Comparison of ENCODE assay signal across 13 cellular contexts in the genomic region with DNA sequence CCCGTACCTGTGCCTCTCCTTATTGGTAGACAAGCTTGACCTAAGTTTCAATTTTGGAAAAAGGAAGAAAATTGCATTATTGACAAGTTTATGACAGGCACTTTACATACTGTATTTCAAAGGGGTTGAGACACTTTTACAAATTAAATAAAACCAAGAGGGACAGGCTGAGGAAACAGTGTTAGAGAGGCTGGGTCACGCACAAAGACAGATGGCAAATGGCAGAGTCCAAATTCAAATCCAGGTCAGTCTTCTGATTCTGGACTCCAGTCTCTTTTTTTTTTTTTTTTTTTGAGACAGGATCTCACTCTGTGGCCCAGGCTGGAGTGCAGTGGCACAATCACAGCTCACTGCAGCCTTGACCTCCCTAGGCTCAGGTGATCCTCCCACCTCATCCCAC. TPM values are rescaled to one million over a fixed set of nuclear protein-coding genes. Genes with fewer than 3 reads are reported as not detected.
DNase-seq lines count a peak whose midpoint lies in the region; ATAC-seq, FAIRE-seq and TF ChIP-seq lines count a peak whose summit lies in the region.
"Had no signal": no experiment of that assay in that cellular context is flagged by ENCODE, and none has a peak within 500 bp of the region (broad histone marks: within the 10 kb centered on the region; RNA-seq: fewer than 3 reads in every experiment).

No MANE protein-coding gene starts in this region.

- no peak for ATAC-seq in stimulated activated naive CD8-positive, alpha-beta T cell treated with anti-CD3 and anti-CD28 coated beads, Interleukin-15, amount 100 ng/mL, for 72 hours
- no peak for ATAC-seq in natural killer cell treated with Interleukin-12 subunit alpha and Interleukin-12 subunit beta and Interleukin-15 and Interleukin-18, amount 100 ng/mL, for 72 hours
- ATAC-seq: GM12878; stimulated activated memory B cell treated with anti-CD40 and anti-IgM and Interleukin-4, amounts not matched to agents 10 μg/mL and 1 μg/mL and 100 μg/mL, for 72 hours had no signal

- H3K79me2 ChIP-seq in keratinocyte (ENCODE audit: control insufficient read depth, insufficient read depth, low read length), result no peaks in the 10 kb centered on the region

- H3K9me3 Mint-ChIP-seq in stimulated activated naive CD8-positive, alpha-beta T cell treated with anti-CD3 and anti-CD28 coated beads, Interleukin-15, amount 100 ng/mL, for 72 hours, result no peaks in the 10 kb centered on the region
- no peaks in the 10 kb centered on the region for H3K9me3 Mint-ChIP-seq in natural killer cell treated with Interleukin-12 subunit alpha and Interleukin-12 subunit beta and Interleukin-15 and Interleukin-18, amount 100 ng/mL, for 72 hours
- H3K9me3 Mint-ChIP-seq: activated B cell treated with CpG ODN at 0.5 μM for 24 hours; stimulated activated memory B cell treated with anti-CD40 and anti-IgM and Interleukin-4, amounts not matched to agents 10 μg/mL and 1 μg/mL and 100 μg/mL, for 72 hours had no signal

- H3K4me2 ChIP-seq in keratinocyte (ENCODE audit: control insufficient read depth, extremely low read depth, insufficient read depth, low read depth, low read length), result peak overlapping the region; percentile 55

- 93 to 98% (median 97%) methylated on average over 2 of the region's 2 CpGs for WGBS in stomach, 5 donors

- peaks cover 5% of the 10 kb centered on the region for H3K36me3 Mint-ChIP-seq in natural killer cell treated with Interleukin-12 subunit alpha and Interleukin-12 subunit beta and Interleukin-15 and Interleukin-18, amount 100 ng/mL, for 72 hours

- no peak for FAIRE-seq in keratinocyte (lab: Jason Lieb, UNC)
- FAIRE-seq: GM12878 had no signal

- H3K27me3 Mint-ChIP-seq in stimulated activated naive CD8-positive, alpha-beta T cell treated with anti-CD3 and anti-CD28 coated beads, Interleukin-15, amount 100 ng/mL, for 72 hours, result no peaks in the 10 kb centered on the region
- no peaks in the 10 kb centered on the region for H3K27me3 Mint-ChIP-seq in natural killer cell treated with Interleukin-12 subunit alpha and Interleukin-12 subunit beta and Interleukin-15 and Interleukin-18, amount 100 ng/mL, for 72 hours
- H3K27me3 Mint-ChIP-seq: activated B cell treated with CpG ODN at 0.5 μM for 24 hours; stimulated activated memory B cell treated with anti-CD40 and anti-IgM and Interleukin-4, amounts not matched to agents 10 μg/mL and 1 μg/mL and 100 μg/mL, for 72 hours had no signal

- no peak overlapping the region for H2AFZ ChIP-seq in keratinocyte (ENCODE audit: control insufficient read depth, low read length)

- in situ Hi-C loops in brain microvascular endothelial cell (cut with HindIII; ENCODE audit: low pct_ligation_motif_present, low sequenced_read_pairs) (no loop called here), HAP-1 (cut with MboI; ENCODE audit: low sequenced_read_pairs) (no loop called here)

- TF ChIP-seq POLR2A in stomach (IDR thresholded peaks at IDR 0.05), result no peak

- no peak for TF ChIP-seq EP300 in stomach (IDR thresholded peaks at IDR 0.05)

- H3K4me1 Mint-ChIP-seq in stimulated activated naive CD8-positive, alpha-beta T cell treated with anti-CD3 and anti-CD28 coated beads, Interleukin-15, amount 100 ng/mL, for 72 hours, result no peaks in the 10 kb centered on the region
- H3K4me1 Mint-ChIP-seq in natural killer cell treated with Interleukin-12 subunit alpha and Interleukin-12 subunit beta and Interleukin-15 and Interleukin-18, amount 100 ng/mL, for 72 hours (ENCODE audit: low read depth in 2 of 2), result no peaks in the 10 kb centered on the region
- H3K4me1 Mint-ChIP-seq: activated B cell treated with CpG ODN at 0.5 μM for 24 hours; stimulated activated memory B cell treated with anti-CD40 and anti-IgM and Interleukin-4, amounts not matched to agents 10 μg/mL and 1 μg/mL and 100 μg/mL, for 72 hours had no signal

- H3K36me3 ChIP-seq in HUES48 (ENCODE audit: control insufficient read depth, insufficient read depth, low read length), result no peaks in the 10 kb centered on the region
- no peaks in the 10 kb centered on the region for H3K36me3 ChIP-seq in brain microvascular endothelial cell (replicated peaks)
- peaks cover 4 to 8% of the 10 kb centered on the region in 2 experiments for H3K36me3 ChIP-seq in keratinocyte (ENCODE audit: control insufficient read depth in 2 of 2, extremely low read depth in 1 of 2, insufficient read depth in 2 of 2, low read length in 2 of 2)
- peaks cover 0 to 42% (median 29%) of the 10 kb centered on the region in 4 donors for H3K36me3 ChIP-seq in stomach
- peaks cover 9% of the 10 kb centered on the region for H3K36me3 ChIP-seq in HAP-1 (replicated peaks)

- no peak overlapping the region for H3K27ac Mint-ChIP-seq in stimulated activated naive CD8-positive, alpha-beta T cell treated with anti-CD3 and anti-CD28 coated beads, Interleukin-15, amount 100 ng/mL, for 72 hours
- no peak overlapping the region for H3K27ac Mint-ChIP-seq in natural killer cell treated with Interleukin-12 subunit alpha and Interleukin-12 subunit beta and Interleukin-15 and Interleukin-18, amount 100 ng/mL, for 72 hours
- H3K27ac Mint-ChIP-seq: activated B cell treated with CpG ODN at 0.5 μM for 24 hours; stimulated activated memory B cell treated with anti-CD40 and anti-IgM and Interleukin-4, amounts not matched to agents 10 μg/mL and 1 μg/mL and 100 μg/mL, for 72 hours had no signal

- H3K4me3 ChIP-seq in HUES48 (ENCODE audit: low read depth, low read length) (no peak overlapping the region), brain microvascular endothelial cell (ENCODE audit: low read depth, low read length) (no peak overlapping the region), keratinocyte (ENCODE audit: control insufficient read depth in 2 of 3, extremely low read depth in 1 of 3, insufficient read depth in 2 of 3, low read depth in 1 of 3, low read length in 3 of 3) (no peak overlapping the region), stomach (no peak overlapping the region), HAP-1 (no peak overlapping the region)
- H3K4me3 ChIP-seq: GM12878, MG63 had no signal

- H3K27ac ChIP-seq in HUES48 (ENCODE audit: low read depth, low read length) (peak overlapping the region; percentile 99), brain microvascular endothelial cell (peak overlapping the region; percentile 82), keratinocyte (ENCODE audit: control insufficient read depth, insufficient read depth, low read length) (peak overlapping the region; percentile 64), stomach (peak overlapping the region in 4 of 5 donors; percentile 62 to 82 (median 79))

- H3K9me3 ChIP-seq in HUES48 (ENCODE audit: control insufficient read depth, insufficient read depth, low read length), result no peaks in the 10 kb centered on the region
- no peaks in the 10 kb centered on the region for H3K9me3 ChIP-seq in keratinocyte (ENCODE audit: control insufficient read depth, low read depth, low read length)
- H3K9me3 ChIP-seq in stomach, result no peaks in the 10 kb centered on the region
- H3K9me3 ChIP-seq in HAP-1, result no peaks in the 10 kb centered on the region
- H3K9me3 ChIP-seq: MG63 had no signal

- H3K9ac ChIP-seq in HUES48 (ENCODE audit: low read depth, low read length) (peak overlapping the region; percentile 49), keratinocyte (ENCODE audit: control insufficient read depth, extremely low read depth, insufficient read depth, low read length) (no peak overlapping the region)

- peaks cover 37% of the 10 kb centered on the region for H3K4me1 ChIP-seq in HUES48 (ENCODE audit: control insufficient read depth, insufficient read depth, low read length)
- H3K4me1 ChIP-seq in keratinocyte (ENCODE audit: control insufficient read depth, extremely low read depth, insufficient read depth, low read length), result peaks cover 21% of the 10 kb centered on the region
- H3K4me1 ChIP-seq in stomach, result peaks cover 3 to 20% (median 9%) of the 10 kb centered on the region in 4 donors
- H3K4me1 ChIP-seq in HAP-1, result peaks cover 6% of the 10 kb centered on the region

- no peaks in the 10 kb centered on the region for H3K9me1 ChIP-seq in keratinocyte (ENCODE audit: control insufficient read depth, extremely low read depth, insufficient read depth, low read length)

- dilution Hi-C loops in keratinocyte (cut with MboI; ENCODE audit: extremely low pct_ligation_motif_present, low sequenced_read_pairs), result no loop called here

- TF ChIP-seq CTCF in brain microvascular endothelial cell (IDR thresholded peaks at IDR 0.05; ENCODE audit: low read depth, low read length, missing control alignments) (no peak), keratinocyte (optimal IDR thresholded peaks at IDR 0.05 in 1 of 3, IDR thresholded peaks at IDR 0.05 in 1 of 3, conservative IDR thresholded peaks at IDR 0.05 in 1 of 3; ENCODE audit: extremely low read depth in 1 of 3, insufficient read depth in 2 of 3, low read length in 3 of 3) (no peak), stomach (IDR thresholded peaks at IDR 0.05) (no peak)

- H3K27me3 ChIP-seq in HUES48 (ENCODE audit: control insufficient read depth, insufficient read depth, low read length), result no peaks in the 10 kb centered on the region
- H3K27me3 ChIP-seq in brain microvascular endothelial cell (replicated peaks), result no peaks in the 10 kb centered on the region
- H3K27me3 ChIP-seq in keratinocyte (ENCODE audit: control insufficient read depth, extremely low read depth, insufficient read depth, low read length), result no peaks in the 10 kb centered on the region
- no peaks in the 10 kb centered on the region for H3K27me3 ChIP-seq in stomach
- H3K27me3 ChIP-seq in HAP-1 (ENCODE audit: low read depth), result no peaks in the 10 kb centered on the region
- H3K27me3 ChIP-seq: MG63 had no signal

- no peak overlapping the region for H3K4me3 Mint-ChIP-seq in stimulated activated naive CD8-positive, alpha-beta T cell treated with anti-CD3 and anti-CD28 coated beads, Interleukin-15, amount 100 ng/mL, for 72 hours
- no peak overlapping the region for H3K4me3 Mint-ChIP-seq in natural killer cell treated with Interleukin-12 subunit alpha and Interleukin-12 subunit beta and Interleukin-15 and Interleukin-18, amount 100 ng/mL, for 72 hours
- H3K4me3 Mint-ChIP-seq: activated B cell treated with CpG ODN at 0.5 μM for 24 hours; stimulated activated memory B cell treated with anti-CD40 and anti-IgM and Interleukin-4, amounts not matched to agents 10 μg/mL and 1 μg/mL and 100 μg/mL, for 72 hours had no signal

- intact Hi-C loops in stomach (cut with DNase I; ENCODE audit: low total_unique reads), result no loop called here

- no peak for DNase-seq in brain microvascular endothelial cell
- DNase-seq in keratinocyte (ENCODE audit: low read depth, low spot score), result no peak
- DNase-seq in stomach, result no peak
- DNase-seq in RPMI8226, result no peak
- DNase-seq in HAP-1 (ENCODE audit: low spot score in 2 of 2), result no peak
- no peak for DNase-seq in stimulated activated naive CD8-positive, alpha-beta T cell treated with anti-CD3 and anti-CD28 coated beads, Interleukin-15, amount 100 ng/mL, for 72 hours
- DNase-seq in natural killer cell treated with Interleukin-12 subunit alpha and Interleukin-12 subunit beta and Interleukin-15 and Interleukin-18, amount 100 ng/mL, for 72 hours (ENCODE audit: low spot score), result no peak
- DNase-seq: activated B cell treated with CpG ODN at 0.5 μM for 24 hours; stimulated activated CD4-positive, alpha-beta T cell treated with anti-CD3 and anti-CD28 coated beads, Interleukin-4, amount 100 ng/mL, for 24 hours had no signal

- no peaks in the 10 kb centered on the region for H4K20me1 ChIP-seq in keratinocyte (ENCODE audit: control insufficient read depth, extremely low read depth, insufficient read depth, low read length)

RNA-seq across cellular contexts. Expression of a gene that starts 10.1 kb away (rescaled TPM):
- polyA plus RNA-seq in keratinocyte (3.4 to 5.4 TPM (median 5.1 TPM) in 3 replicates), stomach (1 to 10 TPM in 2 of 3 donors, under 1 TPM in 1; 0.76 to 1.9 (median 1.2) TPM)
- 9.0 TPM for polyA plus RNA-seq in keratinocyte (2011; ENCODE audit: low read depth)
- 1.2 and 2.6 TPM in 2 replicates for polyA plus RNA-seq in keratinocyte (2011; cell fraction: cytosol; rRNA removed)
- polyA plus RNA-seq in keratinocyte (2011; cell fraction: nucleus; rRNA removed), result 23.5 and 30.4 TPM in 2 replicates
- 2.4 and 4.1 TPM in 2 replicates for polyA plus RNA-seq in keratinocyte (2012; ENCODE audit: low replicate concordance)
- polyA minus RNA-seq in keratinocyte, result 5.9 to 16.1 TPM (median 8.5 TPM) in 3 replicates
- 2.5 TPM for polyA minus RNA-seq in keratinocyte (2011; cell fraction: cytosol; rRNA and poly(A)+ RNA removed)
- polyA minus RNA-seq in keratinocyte (2011; cell fraction: nucleus; rRNA and poly(A)+ RNA removed), result 15.6 and 30.3 TPM in 2 replicates
- 1 to 10 TPM; 2.3 to 8.7 (median 7.0) TPM for total RNA-seq in stomach
- 10 to 100 TPM; 12.5 to 27.7 TPM for total RNA-seq in natural killer cell treated with Interleukin-12 subunit alpha and Interleukin-12 subunit beta and Interleukin-15 and Interleukin-18, amount 100 ng/mL, for 72 hours

RNA-seq across cellular contexts. Expression of a gene that starts 10.2 kb away (rescaled TPM):
- polyA plus RNA-seq in keratinocyte, result 1,089 to 1,483 TPM (median 1,450 TPM) in 3 replicates
- polyA plus RNA-seq in keratinocyte (2011; ENCODE audit: low read depth), result 769 TPM
- polyA plus RNA-seq in keratinocyte (2011; cell fraction: cytosol; rRNA removed), result 863 and 1,235 TPM in 2 replicates
- 267 and 297 TPM in 2 replicates for polyA plus RNA-seq in keratinocyte (2011; cell fraction: nucleus; rRNA removed)
- polyA plus RNA-seq in keratinocyte (2012; ENCODE audit: low replicate concordance), result 1,861 and 2,131 TPM in 2 replicates
- polyA minus RNA-seq in keratinocyte, result 257 to 398 TPM (median 392 TPM) in 3 replicates
- 683 TPM for polyA minus RNA-seq in keratinocyte (2011; cell fraction: cytosol; rRNA and poly(A)+ RNA removed)
- 94.8 and 128 TPM in 2 replicates for polyA minus RNA-seq in keratinocyte (2011; cell fraction: nucleus; rRNA and poly(A)+ RNA removed)
- 1,000 to 10,000 TPM in 1 of 5 donors, 100 to 1,000 TPM in 4; 138 to 1,118 (median 938) TPM for total RNA-seq in stomach
- 1,000 to 10,000 TPM; 3,539 to 4,507 (median 3,746) TPM for polyA plus RNA-seq in stomach
- 100 to 1,000 TPM; 504 to 846 TPM for total RNA-seq in natural killer cell treated with Interleukin-12 subunit alpha and Interleukin-12 subunit beta and Interleukin-15 and Interleukin-18, amount 100 ng/mL, for 72 hours
